ENCODE assay signal across 22 cellular contexts in genomic region chr1:20400341-20401177, GRCh38.
DNase-seq lines count a peak whose midpoint lies in the region; TF ChIP-seq lines count a peak whose summit lies in the region.
"Had no signal": no experiment of that assay in that cellular context is flagged by ENCODE, and none has a peak within 500 bp of the region (broad histone marks: within the 10 kb centered on the region; RNA-seq: fewer than 3 reads in every experiment).

No MANE protein-coding gene starts in this region.

- H3K79me1 ChIP-seq in H9 (ENCODE audit: insufficient read depth, low read depth, low read length, poor library complexity, severe bottlenecking) = no peaks in the 10 kb centered on the region

- no peak overlapping the region for H3K4ac ChIP-seq in H9 (ENCODE audit: low read depth, low read length)

- peaks cover 34% of the 10 kb centered on the region for H3K27me3 ChIP-seq in H9 (ENCODE audit: insufficient read depth, low read length)
- H3K27me3 ChIP-seq in osteoblast (ENCODE audit: insufficient read depth, low read length) = peaks cover 40% of the 10 kb centered on the region
- peaks cover 0 to 93% (median 35%) of the 10 kb centered on the region in 3 donors for H3K27me3 ChIP-seq in stomach
- H3K27me3 ChIP-seq: body of pancreas had no signal

- no peak overlapping the region for H3K27ac Mint-ChIP-seq in H9
- H3K27ac Mint-ChIP-seq: activated CD4-positive, alpha-beta memory T cell treated with anti-CD3 and anti-CD28 coated beads, Interleukin-2, amount 10 ng/mL, durations not matched to agents 7 days and 5 days; activated T-cell treated with anti-CD3 and anti-CD28 coated beads, Interleukin-2, amount 50 U/mL, for 24 hours; T-helper 1 cell treated with Interleukin-12 subunit alpha and Interleukin-12 subunit beta and Interleukin-4 antibody, amounts not matched to agents 30 μg/mL and 1 μg/mL, for 36 hours had no signal

- H3K36me3 ChIP-seq in osteoblast (ENCODE audit: insufficient read depth, low read length) = no peaks in the 10 kb centered on the region
- H3K36me3 ChIP-seq in stomach = no peaks in the 10 kb centered on the region
- H3K36me3 ChIP-seq: WERI-Rb-1 had no signal

- H3K4me3 Mint-ChIP-seq in H9 = no peak overlapping the region; a peak in 1 of 5 replicates
- H3K4me3 Mint-ChIP-seq: activated CD4-positive, alpha-beta memory T cell treated with anti-CD3 and anti-CD28 coated beads, Interleukin-2, amount 10 ng/mL, durations not matched to agents 7 days and 5 days; activated T-cell treated with anti-CD3 and anti-CD28 coated beads, Interleukin-2, amount 50 U/mL, for 24 hours; T-helper 1 cell treated with Interleukin-12 subunit alpha and Interleukin-12 subunit beta and Interleukin-4 antibody, amounts not matched to agents 30 μg/mL and 1 μg/mL, for 36 hours had no signal

- no peak for TF ChIP-seq EP300 in stomach (IDR thresholded peaks at IDR 0.05)

- no peak overlapping the region for H3K18ac ChIP-seq in H9 (ENCODE audit: insufficient read length, low read depth, low read length)

- no peaks in the 10 kb centered on the region for H3K79me2 ChIP-seq in H9 (ENCODE audit: insufficient read depth, low read length)
- no peaks in the 10 kb centered on the region for H3K79me2 ChIP-seq in osteoblast (ENCODE audit: insufficient read depth, low read length)

- peaks cover 98% of the 10 kb centered on the region for H3K27me3 Mint-ChIP-seq in H9 (ENCODE audit: low read depth)

- no peak for TF ChIP-seq POLR2A in stomach (IDR thresholded peaks at IDR 0.05)

- H3K4me2 ChIP-seq in H9 (ENCODE audit: insufficient read depth, insufficient read length, low read length) = no peak overlapping the region
- H3K4me2 ChIP-seq in osteoblast (ENCODE audit: insufficient read depth, low read length) = peak overlapping the region; percentile 50

- H3T11ph ChIP-seq in H9 (ENCODE audit: low read length) = no peak overlapping the region

- H2BK20ac ChIP-seq in H9 (ENCODE audit: low read depth, low read length, poor library complexity, severe bottlenecking) = no peak overlapping the region

- H2AFZ ChIP-seq in H9 (ENCODE audit: low read length) = no peak overlapping the region
- H2AFZ ChIP-seq in osteoblast (ENCODE audit: low read length) = peak overlapping the region; percentile 55

- no peaks in the 10 kb centered on the region for H3K23me2 ChIP-seq in H9 (ENCODE audit: insufficient read length, low read depth, low read length, poor library complexity, severe bottlenecking)

- H3K23ac ChIP-seq in H9 (ENCODE audit: insufficient read length, low read depth, low read length) = no peak overlapping the region

- no peak overlapping the region for H3K27ac ChIP-seq in H9 (ENCODE audit: insufficient read length, low read depth, low read length)
- peak overlapping the region; percentile 14 for H3K27ac ChIP-seq in cingulate gyrus (ENCODE audit: low read depth, low read length)
- no peak overlapping the region for H3K27ac ChIP-seq in osteoblast (ENCODE audit: low read depth, low read length)
- H3K27ac ChIP-seq in stomach = no peak overlapping the region
- H3K27ac ChIP-seq: body of pancreas, WERI-Rb-1 had no signal

- no peak overlapping the region for H2AK5ac ChIP-seq in H9 (ENCODE audit: insufficient read length, low read length)

- no peak overlapping the region for H4K8ac ChIP-seq in H9 (replicated peaks; ENCODE audit: insufficient read length, low read depth, low read length)

- peaks cover under 1 to 6% of the 10 kb centered on the region in 2 experiments; a peak in 2 of 5 replicates for H3K9me3 Mint-ChIP-seq in H9
- H3K9me3 Mint-ChIP-seq: activated CD4-positive, alpha-beta memory T cell treated with anti-CD3 and anti-CD28 coated beads, Interleukin-2, amount 10 ng/mL, durations not matched to agents 7 days and 5 days; T-helper 1 cell treated with Interleukin-12 subunit alpha and Interleukin-12 subunit beta and Interleukin-4 antibody, amounts not matched to agents 30 μg/mL and 1 μg/mL, for 36 hours had no signal

- no peak overlapping the region for H2BK120ac ChIP-seq in H9 (ENCODE audit: low read depth, low read length, poor library complexity, severe bottlenecking)

- TF ChIP-seq CTCF in H9 (conservative IDR thresholded peaks at IDR 0.05) = no peak
- no peak for TF ChIP-seq CTCF in osteoblast (IDR thresholded peaks at IDR 0.05; ENCODE audit: extremely low read depth, low read depth, low read length)
- no peak for TF ChIP-seq CTCF in stomach (IDR thresholded peaks at IDR 0.05)

- no peaks in the 10 kb centered on the region for H3K36me3 Mint-ChIP-seq in H9 (ENCODE audit: insufficient read depth in 1 of 3, low read depth in 3 of 3)

- no peak overlapping the region for H3K14ac ChIP-seq in H9 (ENCODE audit: insufficient read depth, low read length)

- WGBS in H9 (ENCODE audit: extremely low coverage, insufficient read length, low lambda C conversion rate) = no CpG with 5 or more reads among the region's 10 CpGs
- WGBS in stomach, 5 donors = 37 to 46% (median 42%) methylated on average over 10 of the region's 10 CpGs

- H3K4me1 ChIP-seq in H9 (ENCODE audit: insufficient read depth, low read length) = no peaks in the 10 kb centered on the region
- peaks cover 13% of the 10 kb centered on the region for H3K4me1 ChIP-seq in osteoblast (ENCODE audit: insufficient read depth, low read length)
- no peaks in the 10 kb centered on the region for H3K4me1 ChIP-seq in stomach
- H3K4me1 ChIP-seq: body of pancreas had no signal

- no peaks in the 10 kb centered on the region for H4K20me1 ChIP-seq in H9 (ENCODE audit: control insufficient read depth, insufficient read depth, insufficient read length)
- H4K20me1 ChIP-seq in osteoblast (ENCODE audit: insufficient read depth, low read length) = no peaks in the 10 kb centered on the region

- DNase-seq in Daoy (ENCODE audit: low read depth) (peak; percentile 55), H9 (peak; percentile 24), osteoblast (ENCODE audit: insufficient read length, low spot score, missing footprints) (peak; percentile 72), activated gamma-delta T cell treated with Interleukin-2 at 50 U/mL for 16 hours (no peak), glomerular visceral epithelial cell (ENCODE audit: extremely low spot score) (no peak), stomach (no peak)
- DNase-seq in stimulated activated CD4-positive, alpha-beta T cell treated with anti-CD3 and anti-CD28 coated beads, Interleukin-4, amount 100 ng/mL, for 24 hours = no peak
- DNase-seq: activated CD4-positive, alpha-beta memory T cell treated with anti-CD3 and anti-CD28 coated beads, Interleukin-2, amount 10 ng/mL, durations not matched to agents 7 days and 5 days; activated naive CD4-positive, alpha-beta T cell treated with anti-CD3 and anti-CD28 coated beads, Interleukin-2, amount 50 U/mL, for 16 hours; activated T-cell treated with anti-CD3 and anti-CD28 coated beads, Interleukin-2, amount 50 U/mL, for 24 hours; AML-193; body of pancreas; cortex of kidney; midbrain; MM.1S; NCI-H146; NCI-H774; SHP77 treated with DMSO at 0.1 percent for 48 hours; trophoblast cell; WERI-Rb-1 had no signal

- H4K91ac ChIP-seq in H9 (ENCODE audit: insufficient read length, low read depth, low read length) = no peak overlapping the region

- H3K4me1 Mint-ChIP-seq in H9 = peaks cover 10 to 26% of the 10 kb centered on the region in 2 experiments
- H3K4me1 Mint-ChIP-seq: activated CD4-positive, alpha-beta memory T cell treated with anti-CD3 and anti-CD28 coated beads, Interleukin-2, amount 10 ng/mL, durations not matched to agents 7 days and 5 days had no signal

- intact Hi-C loops in stomach (cut with DNase I; ENCODE audit: low total_unique reads) = no loop called here

- no peak overlapping the region for H3K9ac ChIP-seq in H9 (ENCODE audit: extremely low read depth, insufficient read length, low read length)

- H3K56ac ChIP-seq in H9 (ENCODE audit: insufficient read length, low read depth, low read length) = no peak overlapping the region

- H3K9me3 ChIP-seq in H9 (ENCODE audit: control insufficient read depth, low read depth, low read length) (no peaks in the 10 kb centered on the region), osteoblast (ENCODE audit: low read depth, low read length) (no peaks in the 10 kb centered on the region), stomach (peaks cover 0 to 12% (median 5%) of the 10 kb centered on the region in 4 donors)
- H3K9me3 ChIP-seq: body of pancreas had no signal

- no peak overlapping the region for H2BK5ac ChIP-seq in H9 (ENCODE audit: insufficient read length, low read length)

- H4K5ac ChIP-seq in H9 (ENCODE audit: insufficient read length, low read depth, low read length) = no peak overlapping the region

- H2BK15ac ChIP-seq in H9 (ENCODE audit: low read depth, low read length) = no peak overlapping the region

- no peak overlapping the region for H3K4me3 ChIP-seq in osteoblast (ENCODE audit: insufficient read depth, low read length)
- H3K4me3 ChIP-seq in stomach = no peak overlapping the region
- H3K4me3 ChIP-seq: body of pancreas had no signal

- no peak overlapping the region for H2BK12ac ChIP-seq in H9 (ENCODE audit: insufficient read length, low read depth, low read length)

Comparison
In these comparisons a context has a peak if more than half of its experiments do, and no peak if none do; other contexts are left out.
1. DNase-seq: peak in Daoy (single experiment), H9 (single experiment) and osteoblast (single experiment); none in activated gamma-delta T cell treated with Interleukin-2 at 50 U/mL for 16 hours (single experiment), glomerular visceral epithelial cell (single experiment), stimulated activated CD4-positive, alpha-beta T cell treated with anti-CD3 and anti-CD28 coated beads, Interleukin-4, amount 100 ng/mL, for 24 hours (single experiment) and stomach (single experiment).